ENCODE assay signal across 7 cellular contexts in the genomic region with DNA sequence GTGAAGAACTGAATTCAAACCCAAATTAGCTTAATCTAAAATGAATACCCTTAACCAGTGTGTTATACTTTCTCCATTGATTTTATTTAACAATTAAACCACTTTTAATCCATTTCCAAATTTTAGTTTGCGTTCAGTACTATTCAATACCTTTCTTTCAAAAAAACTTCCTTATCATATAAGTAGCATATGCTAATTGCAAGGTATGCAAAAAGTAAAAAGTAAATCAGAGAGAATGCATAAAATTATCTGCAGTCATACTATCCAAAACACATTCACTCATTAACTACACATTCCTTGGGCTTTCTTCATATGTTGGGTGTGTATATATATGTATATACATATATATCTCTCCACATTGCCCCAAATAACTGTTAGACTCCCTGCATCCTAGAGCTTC.
"Had no signal": no experiment of that assay in that cellular context is flagged by ENCODE, and none has a peak within 500 bp of the region (broad histone marks: within the 10 kb centered on the region; RNA-seq: fewer than 3 reads in every experiment).

No MANE protein-coding gene starts in this region.

- H3K27ac ChIP-seq: HL-60, KMS-11 had no signal

- H3K4me2 ChIP-seq: KMS-11 had no signal

- H3K9ac ChIP-seq: KMS-11 had no signal

- ATAC-seq: K562 had no signal

- DNase-seq: IMR-90, KBM-7, KG1 had no signal

- FAIRE-seq: HTR-8/SVneo, K562 had no signal

- H3K4me3 ChIP-seq: K562 had no signal
